In genomic region chr5:685262-686171, GRCh38 we compare ENCODE assay signal across 2 cellular contexts.
TF ChIP-seq lines count a peak whose summit lies in the region.

No MANE protein-coding gene starts in this region.

TF ChIP-seq in SK-N-SH, 30 proteins besides CTCF, POLR2A, EP300 and RAD21 (continued from another document):
- TF ChIP-seq, protein P1, sequence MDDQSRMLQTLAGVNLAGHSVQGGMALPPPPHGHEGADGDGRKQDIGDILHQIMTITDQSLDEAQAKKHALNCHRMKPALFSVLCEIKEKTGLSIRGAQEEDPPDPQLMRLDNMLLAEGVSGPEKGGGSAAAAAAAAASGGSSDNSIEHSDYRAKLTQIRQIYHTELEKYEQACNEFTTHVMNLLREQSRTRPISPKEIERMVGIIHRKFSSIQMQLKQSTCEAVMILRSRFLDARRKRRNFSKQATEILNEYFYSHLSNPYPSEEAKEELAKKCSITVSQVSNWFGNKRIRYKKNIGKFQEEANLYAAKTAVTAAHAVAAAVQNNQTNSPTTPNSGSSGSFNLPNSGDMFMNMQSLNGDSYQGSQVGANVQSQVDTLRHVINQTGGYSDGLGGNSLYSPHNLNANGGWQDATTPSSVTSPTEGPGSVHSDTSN (IDR thresholded peaks at IDR 0.05): no peak
- TF ChIP-seq EZH2phosphoT487 (IDR thresholded peaks at IDR 0.05; ENCODE audit: borderline replicate concordance, low read depth): no peak
- TF ChIP-seq FOXJ3 (CRISPR knock-in tag; IDR thresholded peaks at IDR 0.05): no peak
- no peak for TF ChIP-seq GATA2 (CRISPR knock-in tag; IDR thresholded peaks at IDR 0.05)

TF ChIP-seq in SK-N-SH treated with all-trans-retinoic acid at 6 μM for 48 hours, 23 proteins besides CTCF, POLR2A, EP300 and RAD21:
- TF ChIP-seq TSHZ2 (CRISPR knock-in tag; IDR thresholded peaks at IDR 0.05) (no peak), RARB (CRISPR knock-in tag; IDR thresholded peaks at IDR 0.05) (no peak), PPARA (CRISPR knock-in tag; IDR thresholded peaks at IDR 0.05; ENCODE audit: borderline replicate concordance) (no peak), ARNTL (CRISPR knock-in tag; IDR thresholded peaks at IDR 0.05; ENCODE audit: borderline replicate concordance, low read depth) (no peak), ZNF8 (CRISPR knock-in tag; IDR thresholded peaks at IDR 0.05) (no peak), SNAI2 (CRISPR knock-in tag; IDR thresholded peaks at IDR 0.05) (no peak), ZFP30 (CRISPR knock-in tag; IDR thresholded peaks at IDR 0.05) (no peak), ZC3H10 (CRISPR knock-in tag; IDR thresholded peaks at IDR 0.05) (no peak), ESRRG (CRISPR knock-in tag; IDR thresholded peaks at IDR 0.05) (no peak), POU6F1 (CRISPR knock-in tag; IDR thresholded peaks at IDR 0.05; ENCODE audit: borderline replicate concordance, low read depth) (no peak), ISL1 (CRISPR knock-in tag; IDR thresholded peaks at IDR 0.05) (no peak), TCF4 (CRISPR knock-in tag; IDR thresholded peaks at IDR 0.05; ENCODE audit: borderline replicate concordance) (no peak)
